8 cellular contexts compared by ENCODE assay signal in genomic region chr22:44024288-44024908, GRCh38. TPM values are rescaled to one million over a fixed set of nuclear protein-coding genes. Genes with fewer than 3 reads are reported as not detected.
DNase-seq lines count a peak whose midpoint lies in the region; ATAC-seq and TF ChIP-seq lines count a peak whose summit lies in the region.

A gene with protein sequence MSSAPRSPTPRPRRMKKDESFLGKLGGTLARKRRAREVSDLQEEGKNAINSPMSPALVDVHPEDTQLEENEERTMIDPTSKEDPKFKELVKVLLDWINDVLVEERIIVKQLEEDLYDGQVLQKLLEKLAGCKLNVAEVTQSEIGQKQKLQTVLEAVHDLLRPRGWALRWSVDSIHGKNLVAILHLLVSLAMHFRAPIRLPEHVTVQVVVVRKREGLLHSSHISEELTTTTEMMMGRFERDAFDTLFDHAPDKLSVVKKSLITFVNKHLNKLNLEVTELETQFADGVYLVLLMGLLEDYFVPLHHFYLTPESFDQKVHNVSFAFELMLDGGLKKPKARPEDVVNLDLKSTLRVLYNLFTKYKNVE (plus strand): TSS chr22:44024302. CDS start chr22:44024340, 38 bp downstream.

- no peaks in the 10 kb centered on the region for H3K36me3 ChIP-seq in adipocyte (ENCODE audit: control insufficient read depth, insufficient read depth, low read length, severe bottlenecking)
- H3K36me3 ChIP-seq in right atrium auricular region: no peaks in the 10 kb centered on the region

- no peaks in the 10 kb centered on the region for H3K9me3 ChIP-seq in adipocyte (ENCODE audit: control insufficient read depth, low read length)
- no peaks in the 10 kb centered on the region for H3K9me3 ChIP-seq in right atrium auricular region

- H3K4me3 ChIP-seq in LNCaP clone FGC (ENCODE audit: low read depth, low read length) (peak within 1 kb of the TSS; percentile 71), adipocyte (ENCODE audit: low read length) (peak within 1 kb of the TSS; percentile 87), right atrium auricular region (peak within 1 kb of the TSS; percentile 66 to 70)

- peaks cover 19% of the 10 kb centered on the region for H3K4me1 ChIP-seq in adipocyte (ENCODE audit: control insufficient read depth, insufficient read depth, low read length)
- peaks cover 0 to 80% of the 10 kb centered on the region in 2 donors for H3K4me1 ChIP-seq in right atrium auricular region

- H3K27me3 ChIP-seq in adipocyte (replicated peaks; ENCODE audit: control insufficient read depth, insufficient read depth, low read length) (no peaks in the 10 kb centered on the region), right atrium auricular region (no peaks in the 10 kb centered on the region)

- no peak for ATAC-seq in GM18867 (IDR thresholded peaks at IDR 0.05; ENCODE audit: unreplicated experiment)

- CTCF ChIA-PET in GM10248 (lab: Yijun Ruan, JAX): interaction anchor here (2.1 kb wide), 1 partner anchor 31 kb away, joined by 15 read pairs; no protein-coding TSS in a partner anchor

- DNase-seq in GM10248 (ENCODE audit: extremely low spot score) (peak; percentile 39), LNCaP clone FGC (ENCODE audit: low read depth) (no peak), adipocyte (ENCODE audit: low read depth) (peak; percentile 58), right atrium auricular region (ENCODE audit: low spot score) (no peak), renal cortical epithelial cell (ENCODE audit: low read depth) (no peak), NCI-H2029 (lab: John Stamatoyannopoulos, UW) (no peak), putamen (ENCODE audit: low spot score) (no peak)

- peak within 1 kb of the TSS; percentile 87 for H3K27ac ChIP-seq in right atrium auricular region

- POLR2A ChIA-PET in GM10248 (lab: Yijun Ruan, JAX): interaction anchor here (0.5 to 0.7 kb wide), 5 partner anchors 15 to 82 kb away, joined by 3 to 4 read pairs (median 4); partner anchors contain the start of gene SAMM50

- peak within 1 kb of the TSS; percentile 96 for H3K9ac ChIP-seq in adipocyte (ENCODE audit: low read length)

- TF ChIP-seq CTCF in GM10248 (IDR thresholded peaks at IDR 0.05; ENCODE audit: control extremely low read depth, extremely low read depth, low read depth, missing control alignments) (no peak), LNCaP clone FGC (IDR thresholded peaks at IDR 0.05; ENCODE audit: control insufficient read depth, extremely low read depth, insufficient read depth) (no peak), right atrium auricular region (IDR thresholded peaks at IDR 0.05) (no peak)

RNA-seq across cellular contexts. Expression of the gene that starts here (rescaled TPM):
- total RNA-seq in right atrium auricular region (10 to 100 TPM; 43.8 to 86.5 TPM), renal cortical epithelial cell (20.3 and 37.5 TPM in 2 replicates)

Comparison
In these comparisons a context has a peak if more than half of its experiments do, and no peak if none do; other contexts are left out.
1. DNase-seq: peak in GM10248 (single experiment) and adipocyte (single experiment); none in LNCaP clone FGC (single experiment), right atrium auricular region (single experiment), renal cortical epithelial cell (single experiment), NCI-H2029 (single experiment) and putamen (single experiment).
2. Peak in every context shown above with its lines, with median percentiles within 50 percentile points of each other: H3K4me3 ChIP-seq.